Comparison of ENCODE assay signal across 25 cellular contexts in the genomic region with DNA sequence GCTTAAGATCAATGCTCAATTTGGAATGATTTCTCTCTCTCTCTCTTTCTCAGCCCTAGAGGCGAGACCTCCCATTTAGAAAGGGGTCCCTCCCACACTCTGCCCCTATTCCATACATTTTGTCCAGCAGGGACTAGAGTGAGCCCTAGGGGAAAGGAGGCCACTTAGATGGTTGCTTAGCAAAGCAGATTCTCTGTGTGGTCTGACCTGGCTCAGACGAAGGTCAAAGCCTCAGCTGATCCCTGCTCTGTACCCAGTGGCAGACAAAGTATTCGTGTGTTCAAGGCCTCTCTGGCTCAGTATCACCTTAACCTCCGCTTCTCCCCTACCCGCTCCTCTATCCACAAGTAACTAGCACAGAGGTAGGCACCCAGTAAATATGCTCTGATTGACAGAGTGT.
"Had no signal": no experiment of that assay in that cellular context is flagged by ENCODE, and none has a peak within 500 bp of the region (broad histone marks: within the 10 kb centered on the region; RNA-seq: fewer than 3 reads in every experiment).

No MANE protein-coding gene starts in this region.

- H3K27me3 ChIP-seq: ascending aorta, esophagus muscularis mucosa, uterus had no signal

- H3K4me3 Mint-ChIP-seq: activated naive CD8-positive, alpha-beta T cell; activated T-cell treated with anti-CD3 and anti-CD28 coated beads, Interleukin-2, amount 50 U/mL, for 24 hours; central memory CD8-positive, alpha-beta T cell; effector memory CD8-positive, alpha-beta T cell; memory B cell had no signal

- FAIRE-seq: colon, islet of Langerhans had no signal

- H3K27ac ChIP-seq: ascending aorta, esophagus muscularis mucosa, gastrocnemius medialis, tibial nerve had no signal

- H3K36me3 ChIP-seq: adrenal gland, ascending aorta, esophagus muscularis mucosa, gastrocnemius medialis, tibial nerve, uterus had no signal

- H3K27me3 Mint-ChIP-seq: activated naive CD8-positive, alpha-beta T cell; central memory CD8-positive, alpha-beta T cell; effector memory CD8-positive, alpha-beta T cell had no signal

- H3K36me3 Mint-ChIP-seq: activated naive CD8-positive, alpha-beta T cell; memory B cell had no signal

- DNase-seq: activated CD4-positive, alpha-beta T cell treated with anti-CD3 and anti-CD28 coated beads for 1 hour; activated CD4-positive, alpha-beta T cell treated with anti-CD3 and anti-CD28 coated beads, Interleukin-2, amount 50 U/mL, for 4 hours; activated CD8-positive, alpha-beta memory T cell treated with anti-CD3 and anti-CD28 coated beads for 24 hours; activated CD8-positive, alpha-beta memory T cell treated with anti-CD3 and anti-CD28 coated beads, Interleukin-2, amount 50 U/mL, for 4 hours; activated naive CD4-positive, alpha-beta T cell; activated T-cell treated with anti-CD3 and anti-CD28 coated beads, Interleukin-2, amount 50 U/mL, for 24 hours; adrenal gland; effector memory CD8-positive, alpha-beta T cell; gastrocnemius medialis; stimulated activated CD4-positive, alpha-beta T cell treated with anti-CD3 and anti-CD28 coated beads, Interleukin-12 subunit alpha, Interleukin-12 subunit beta, amount 100 ng/mL, for 4 hours; stimulated activated CD4-positive, alpha-beta T cell treated with anti-CD3 and anti-CD28 coated beads, Interleukin-4, amount 100 ng/mL, for 4 hours; stimulated activated naive CD8-positive, alpha-beta T cell treated with anti-CD3 and anti-CD28 coated beads, Interleukin-15, Interleukin-2, amounts not matched to agents 100 U/mL and 50 U/mL, for 24 hours; T-helper 1 cell; T-helper 9 cell; uterus had no signal

- H3K4me3 ChIP-seq: adrenal gland, ascending aorta, esophagus muscularis mucosa, gastrocnemius medialis, mucosa of descending colon, tibial nerve, uterus had no signal

- H3K4me1 Mint-ChIP-seq: central memory CD8-positive, alpha-beta T cell; memory B cell had no signal

- ATAC-seq: effector memory CD8-positive, alpha-beta T cell; gastrocnemius medialis; stimulated activated naive CD8-positive, alpha-beta T cell treated with anti-CD3 and anti-CD28 coated beads, Interleukin-15, Interleukin-2, amounts not matched to agents 100 U/mL and 50 U/mL, for 24 hours had no signal

- H3K27ac Mint-ChIP-seq: activated naive CD8-positive, alpha-beta T cell; activated T-cell treated with anti-CD3 and anti-CD28 coated beads, Interleukin-2, amount 50 U/mL, for 24 hours; activated T-helper 2 cell treated with anti-CD3 and anti-CD28 coated beads, Interferon-gamma antibody, Interleukin-2, Interleukin-4, amounts not matched to agents 10 μg/mL and 5 μg/mL and 100 μg/mL, durations not matched to agents 14 hours and 24 hours and 36 hours; effector memory CD8-positive, alpha-beta T cell; memory B cell had no signal

- H3K9me3 ChIP-seq: adrenal gland, ascending aorta, esophagus muscularis mucosa, gastrocnemius medialis, mucosa of descending colon, tibial nerve, uterus had no signal

- H3K4me1 ChIP-seq: ascending aorta, gastrocnemius medialis, tibial nerve, uterus had no signal

- H3K9me3 Mint-ChIP-seq: activated T-cell treated with anti-CD3 and anti-CD28 coated beads, Interleukin-2, amount 50 U/mL, for 24 hours; activated T-helper 2 cell treated with anti-CD3 and anti-CD28 coated beads, Interferon-gamma antibody, Interleukin-2, Interleukin-4, amounts not matched to agents 10 μg/mL and 5 μg/mL and 100 μg/mL, durations not matched to agents 14 hours and 24 hours and 36 hours; central memory CD8-positive, alpha-beta T cell; effector memory CD8-positive, alpha-beta T cell; memory B cell had no signal
